In genomic region chr2:42128731-42129486, GRCh38 we compare ENCODE assay signal across 8 cellular contexts. TPM values are rescaled to one million over a fixed set of nuclear protein-coding genes. Genes with fewer than 3 reads are reported as not detected.
DNase-seq lines count a peak whose midpoint lies in the region; ATAC-seq and TF ChIP-seq lines count a peak whose summit lies in the region.

No MANE protein-coding gene starts in this region.

- H3K9me3 Mint-ChIP-seq in naive B cell, result no peaks in the 10 kb centered on the region

- peaks cover 92% of the 10 kb centered on the region for H3K4me1 ChIP-seq in DND-41 (ENCODE audit: insufficient read depth, low read length)
- H3K4me1 ChIP-seq in sigmoid colon, result peaks cover 0 to 53% (median 47%) of the 10 kb centered on the region in 4 donors

- no peak for TF ChIP-seq EP300 in sigmoid colon (IDR thresholded peaks at IDR 0.05)

- H3K36me3 ChIP-seq in DND-41 (ENCODE audit: insufficient read depth, low read length) (no peaks in the 10 kb centered on the region), WERI-Rb-1 (no peaks in the 10 kb centered on the region), sigmoid colon (no peaks in the 10 kb centered on the region)

- no peaks in the 10 kb centered on the region for H3K27me3 ChIP-seq in DND-41 (ENCODE audit: insufficient read depth, low read length, poor library complexity)
- H3K27me3 ChIP-seq in WERI-Rb-1 (ENCODE audit: insufficient read depth, low read depth, severe bottlenecking), result no peaks in the 10 kb centered on the region
- no peaks in the 10 kb centered on the region for H3K27me3 ChIP-seq in sigmoid colon

- peaks cover 64 to 95% (median 83%) of the 10 kb centered on the region in 3 donors for H3K4me1 Mint-ChIP-seq in naive B cell

- no peak for TF ChIP-seq POLR2A in sigmoid colon (IDR thresholded peaks at IDR 0.05)

- H3K9ac ChIP-seq in DND-41 (ENCODE audit: low read depth, low read length), result no peak overlapping the region

- no peaks in the 10 kb centered on the region for H3K36me3 Mint-ChIP-seq in naive B cell

- H3K4me3 Mint-ChIP-seq in naive B cell, result peak overlapping the region; percentile 3 to 77 (median 66)

- TF ChIP-seq CTCF in DND-41 (IDR thresholded peaks at IDR 0.05; ENCODE audit: borderline replicate concordance, extremely low read depth, low read length, poor library complexity, severe bottlenecking) (no peak), WERI-Rb-1 (IDR thresholded peaks at IDR 0.05; ENCODE audit: low read depth, low read length) (no peak), sigmoid colon (IDR thresholded peaks at IDR 0.05) (no peak)

- DNase-seq in DND-41 (no peak), WERI-Rb-1 (peak; percentile 42), naive B cell (no peak), SIG-M5 (lab: John Stamatoyannopoulos, UW) (no peak), NCI-H446 treated with DMSO at 0.1 percent for 48 hours (lab: John Stamatoyannopoulos, UW) (no peak), sigmoid colon (no peak)

- H2AFZ ChIP-seq in DND-41 (ENCODE audit: low read depth, low read length), result no peak overlapping the region

- H3K9me3 ChIP-seq in DND-41 (ENCODE audit: insufficient read depth, low read length, severe bottlenecking) (no peaks in the 10 kb centered on the region), WERI-Rb-1 (ENCODE audit: severe bottlenecking) (no peaks in the 10 kb centered on the region), sigmoid colon (no peaks in the 10 kb centered on the region)

- 18 to 25% methylated on average over 7 of the region's 7 CpGs for WGBS in sigmoid colon, 2 donors

- H3K27ac ChIP-seq in DND-41 (ENCODE audit: low read length) (peak overlapping the region; percentile 52; the same call in 1 of the 2 replicates), WERI-Rb-1 (peak overlapping the region; percentile 39), sigmoid colon (peak overlapping the region in 2 of 4 donors; percentile 34 to 56)

- ATAC-seq in DND-41 (ENCODE audit: insufficient read depth, low read depth) (no peak), HG02885 (IDR thresholded peaks at IDR 0.05; ENCODE audit: poor library complexity, unreplicated experiment) (peak; percentile 30), naive B cell (ENCODE audit: low read depth in 2 of 2) (peak in 1 of 2 donors; percentile 5), GM18909 (IDR thresholded peaks at IDR 0.05; ENCODE audit: poor library complexity, unreplicated experiment) (no peak)

- no peaks in the 10 kb centered on the region for H3K27me3 Mint-ChIP-seq in naive B cell

- intact Hi-C loops in sigmoid colon (cut with DNase I), result loop anchor here (2.0 kb wide), 1 partner anchor 14 kb away; no protein-coding TSS in a partner anchor

- H4K20me1 ChIP-seq in DND-41 (ENCODE audit: insufficient read depth, low read length), result no peaks in the 10 kb centered on the region

- H3K27ac Mint-ChIP-seq in naive B cell, result peak overlapping the region; percentile 69 to 95 (median 88)

- H3K4me3 ChIP-seq in DND-41 (ENCODE audit: low read depth in 1 of 2, low read length in 2 of 2), result no peak overlapping the region
- no peak overlapping the region for H3K4me3 ChIP-seq in WERI-Rb-1 (ENCODE audit: low read depth, low read length)
- no peak overlapping the region for H3K4me3 ChIP-seq in sigmoid colon

- H3K79me2 ChIP-seq in DND-41 (ENCODE audit: insufficient read depth, low read length), result no peaks in the 10 kb centered on the region

- H3K4me2 ChIP-seq in DND-41 (ENCODE audit: insufficient read depth, low read length), result no peak overlapping the region

RNA-seq across cellular contexts. Expression of gene EML4, which starts 40.2 kb away (rescaled TPM):
- polyA plus RNA-seq in naive B cell (ENCODE audit: low read depth in 6 of 6) (10 to 100 TPM; 33.3 to 77.6 (median 62.5) TPM), sigmoid colon (10 to 100 TPM; 16.2 to 27.8 (median 17.6) TPM)
- 10 to 100 TPM; 16.1 to 23.8 (median 20.6) TPM for total RNA-seq in sigmoid colon
